ENCODE assay signal across 17 cellular contexts in genomic region chr14:39974036-39974435, GRCh38.
DNase-seq lines count a peak whose midpoint lies in the region; ATAC-seq and TF ChIP-seq lines count a peak whose summit lies in the region.
"Had no signal": no experiment of that assay in that cellular context is flagged by ENCODE, and none has a peak within 500 bp of the region (broad histone marks: within the 10 kb centered on the region; RNA-seq: fewer than 3 reads in every experiment).

No MANE protein-coding gene starts in this region.

- in situ Hi-C loops in GM13977 (cut with MboI; ENCODE audit: low pct_unique_long_range_greater_than_20kb, low sequenced_read_pairs, unreplicated experiment) = no loop called here

- intact Hi-C loops in esophagus muscularis mucosa (cut with DNase I) = no loop called here

- TF ChIP-seq POLR2A in esophagus muscularis mucosa (IDR thresholded peaks at IDR 0.05; ENCODE audit: low read depth) = no peak

- WGBS in esophagus muscularis mucosa = 75% methylated on average over 1 of the region's 1 CpG

- no peak overlapping the region for H3K27ac ChIP-seq in esophagus muscularis mucosa (replicated peaks in 1 of 4)
- H3K27ac ChIP-seq: cardiac muscle cell, pancreas had no signal

- no peaks in the 10 kb centered on the region for H3K4me1 Mint-ChIP-seq in activated T-cell treated with anti-CD3 and anti-CD28 coated beads, Interleukin-2, amount 50 U/mL, for 24 hours (ENCODE audit: low read depth)
- H3K4me1 Mint-ChIP-seq in T-cell = no peaks in the 10 kb centered on the region

- ATAC-seq in GM19455 (IDR thresholded peaks at IDR 0.05; ENCODE audit: unreplicated experiment) (peak; percentile 93), HG02884 (IDR thresholded peaks at IDR 0.05; ENCODE audit: unreplicated experiment) (peak; percentile 90), HG03521 (IDR thresholded peaks at IDR 0.05; ENCODE audit: unreplicated experiment) (peak; percentile 98), T-cell (replicated peaks in 1 of 4) (no peak), GM18868 (IDR thresholded peaks at IDR 0.05; ENCODE audit: unreplicated experiment) (no peak)
- ATAC-seq: GM23338, pancreas, WTC11 had no signal

- POLR2A ChIA-PET in T-cell (lab: Charles Lee) = no interaction called here

- CTCF ChIA-PET in T-cell (lab: Charles Lee) = no interaction called here

- DNase-seq in GM13977 (ENCODE audit: low spot score) = peak; percentile 6
- DNase-seq in activated T-cell treated with anti-CD3 and anti-CD28 coated beads, Interleukin-2, amount 50 U/mL, for 24 hours = no peak
- no peak for DNase-seq in esophagus muscularis mucosa (ENCODE audit: extremely low spot score)
- no peak for DNase-seq in T-cell
- DNase-seq: DMS79 treated with DMSO at 0.1 percent for 48 hours; NCI-H510A treated with DMSO at 0.1 percent for 48 hours; pancreas; SHP77 treated with DMSO at 0.1 percent for 48 hours; stimulated activated CD4-positive, alpha-beta T cell treated with anti-CD3 and anti-CD28 coated beads, Interleukin-2, amount 100 ng/mL, for 24 hours had no signal

- H3K4me3 ChIP-seq in esophagus muscularis mucosa = no peak overlapping the region
- H3K4me3 ChIP-seq: cardiac muscle cell, GM23338, pancreas had no signal

- H3K27me3 Mint-ChIP-seq in activated T-cell treated with anti-CD3 and anti-CD28 coated beads, Interleukin-2, amount 50 U/mL, for 24 hours = no peaks in the 10 kb centered on the region
- H3K27me3 Mint-ChIP-seq in T-cell = no peaks in the 10 kb centered on the region

- no peak overlapping the region for H3K4me3 Mint-ChIP-seq in activated T-cell treated with anti-CD3 and anti-CD28 coated beads, Interleukin-2, amount 50 U/mL, for 24 hours
- H3K4me3 Mint-ChIP-seq in T-cell = no peak overlapping the region
- H3K4me3 Mint-ChIP-seq: GM23338, WTC11 had no signal

- no peaks in the 10 kb centered on the region for H3K4me1 ChIP-seq in esophagus muscularis mucosa
- H3K4me1 ChIP-seq: pancreas had no signal

- no peaks in the 10 kb centered on the region for H3K36me3 ChIP-seq in esophagus muscularis mucosa
- H3K36me3 ChIP-seq: cardiac muscle cell, pancreas had no signal

- no peaks in the 10 kb centered on the region for H3K9me3 Mint-ChIP-seq in activated T-cell treated with anti-CD3 and anti-CD28 coated beads, Interleukin-2, amount 50 U/mL, for 24 hours
- no peaks in the 10 kb centered on the region for H3K9me3 Mint-ChIP-seq in T-cell
- H3K9me3 Mint-ChIP-seq: activated T-helper 2 cell treated with anti-CD3 and anti-CD28 coated beads, Interferon-gamma antibody, Interleukin-2, Interleukin-4, amounts not matched to agents 10 μg/mL and 5 μg/mL and 100 μg/mL, durations not matched to agents 14 hours and 24 hours and 36 hours; GM23338; WTC11 had no signal

- no peaks in the 10 kb centered on the region for H3K9me3 ChIP-seq in esophagus muscularis mucosa
- H3K9me3 ChIP-seq: pancreas had no signal

- no peak for TF ChIP-seq EP300 in esophagus muscularis mucosa (IDR thresholded peaks at IDR 0.05)

- H3K36me3 Mint-ChIP-seq in activated T-cell treated with anti-CD3 and anti-CD28 coated beads, Interleukin-2, amount 50 U/mL, for 24 hours (ENCODE audit: low read depth) = no peaks in the 10 kb centered on the region
- no peaks in the 10 kb centered on the region for H3K36me3 Mint-ChIP-seq in T-cell
- H3K36me3 Mint-ChIP-seq: WTC11 had no signal

- no peak overlapping the region for H3K27ac Mint-ChIP-seq in activated T-cell treated with anti-CD3 and anti-CD28 coated beads, Interleukin-2, amount 50 U/mL, for 24 hours
- no peak overlapping the region for H3K27ac Mint-ChIP-seq in T-cell
- H3K27ac Mint-ChIP-seq: activated T-helper 2 cell treated with anti-CD3 and anti-CD28 coated beads, Interferon-gamma antibody, Interleukin-2, Interleukin-4, amounts not matched to agents 10 μg/mL and 5 μg/mL and 100 μg/mL, durations not matched to agents 14 hours and 24 hours and 36 hours; GM23338; WTC11 had no signal

- H3K27me3 ChIP-seq in esophagus muscularis mucosa = no peaks in the 10 kb centered on the region
- H3K27me3 ChIP-seq: cardiac muscle cell, pancreas had no signal

- TF ChIP-seq CTCF in GM13977 (IDR thresholded peaks at IDR 0.05; ENCODE audit: extremely low read depth, insufficient read depth, missing control alignments) (no peak), esophagus muscularis mucosa (IDR thresholded peaks at IDR 0.05) (no peak)

Comparison
In these comparisons a context has a peak if more than half of its experiments do, and no peak if none do; other contexts are left out.
1. ATAC-seq: peak in GM19455 (single experiment), HG02884 (single experiment) and HG03521 (single experiment); none in T-cell (0 of 4) and GM18868 (single experiment).